18 cellular contexts compared by ENCODE assay signal in the genomic region with DNA sequence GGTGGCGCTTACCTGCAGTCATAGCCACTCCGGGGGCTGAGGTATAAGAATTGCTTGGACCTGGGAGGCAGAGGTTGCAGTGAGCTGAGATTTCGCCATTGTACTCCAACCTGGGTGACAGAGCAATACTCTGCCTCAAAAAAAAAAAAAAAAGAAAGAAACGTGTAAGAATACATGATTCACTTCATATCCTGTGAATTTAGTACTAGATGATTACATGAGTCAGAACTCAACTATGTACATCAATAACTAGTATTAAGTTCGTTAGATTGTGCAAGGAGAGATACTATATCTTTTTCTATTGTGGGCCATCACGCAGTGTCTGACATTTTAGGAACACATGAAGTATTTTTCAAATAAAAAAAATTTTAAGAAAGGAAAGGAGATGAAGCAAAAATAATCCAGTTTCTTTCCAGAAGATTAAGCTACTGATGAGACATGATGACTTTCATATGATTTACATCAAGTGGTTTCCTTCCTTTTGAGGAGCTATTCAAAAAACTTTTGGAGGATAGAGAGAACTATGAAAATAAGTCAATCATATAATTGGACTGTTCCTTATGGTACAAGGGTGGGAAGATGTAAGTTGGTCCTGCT.
DNase-seq lines count a peak whose midpoint lies in the region; ATAC-seq and TF ChIP-seq lines count a peak whose summit lies in the region.
"Had no signal": no experiment of that assay in that cellular context is flagged by ENCODE, and none has a peak within 500 bp of the region (broad histone marks: within the 10 kb centered on the region; RNA-seq: fewer than 3 reads in every experiment).

No MANE protein-coding gene starts in this region.

- peaks cover 4% of the 10 kb centered on the region for H3K4me1 Mint-ChIP-seq in activated CD4-positive, alpha-beta T cell treated with anti-CD3 and anti-CD28 coated beads for 36 hours
- no peaks in the 10 kb centered on the region for H3K4me1 Mint-ChIP-seq in activated T-helper 17 cell treated with anti-CD3 and anti-CD28 coated beads, Interleukin-2, amount 50 U/mL, for 72 hours
- H3K4me1 Mint-ChIP-seq in CD4-positive, alpha-beta memory T cell: no peaks in the 10 kb centered on the region
- H3K4me1 Mint-ChIP-seq: activated CD4-positive, alpha-beta T cell treated with anti-CD3 and anti-CD28 coated beads, Interleukin-2, amount 10 ng/mL, durations not matched to agents 7 days and 5 days; nephron had no signal

- H3K4me3 ChIP-seq in fibroblast of the aortic adventitia (ENCODE audit: low read depth, low read length): no peak overlapping the region
- H3K4me3 ChIP-seq in CD4-positive, alpha-beta memory T cell (ENCODE audit: low read length in 2 of 2): no peak overlapping the region
- H3K4me3 ChIP-seq: SK-N-MC had no signal

- intact Hi-C loops in activated CD4-positive, alpha-beta T cell treated with anti-CD3 and anti-CD28 coated beads for 36 hours (cut with DNase I, micrococcal nuclease): loop anchor here in 1 of 2 experiments (5.0 kb wide), 1 partner anchor 112 kb away; no protein-coding TSS in a partner anchor
- intact Hi-C loops in CD4-positive, alpha-beta memory T cell (cut with micrococcal nuclease): no loop called here
- intact Hi-C loops in left colon (cut with DNase I, micrococcal nuclease): no loop called here

- POLR2A ChIA-PET in activated CD4-positive, alpha-beta T cell treated with anti-CD3 and anti-CD28 coated beads for 36 hours (lab: Charles Lee): no interaction called here
- POLR2A ChIA-PET in CD4-positive, alpha-beta memory T cell (lab: Charles Lee; ENCODE audit: partially characterized antibody): no interaction called here

- peak; percentile 25 for ATAC-seq in activated CD4-positive, alpha-beta T cell treated with anti-CD3 and anti-CD28 coated beads for 36 hours
- ATAC-seq in activated T-helper 17 cell treated with anti-CD3 and anti-CD28 coated beads, Interleukin-2, amount 50 U/mL, for 72 hours (replicated peaks): peak; percentile 22
- no peak for ATAC-seq in HG03280 (IDR thresholded peaks at IDR 0.05; ENCODE audit: unreplicated experiment)
- ATAC-seq in left colon: no peak

- no peak overlapping the region for H3K27ac ChIP-seq in CD4-positive, alpha-beta memory T cell (ENCODE audit: low read depth, low read length)
- H3K27ac ChIP-seq: SK-N-MC had no signal

- no peak for DNase-seq in activated CD4-positive, alpha-beta T cell treated with anti-CD3 and anti-CD28 coated beads for 36 hours
- no peak for DNase-seq in activated CD4-positive, alpha-beta T cell treated with anti-CD3 and anti-CD28 coated beads for 1 hour
- DNase-seq in fibroblast of the aortic adventitia (ENCODE audit: low read depth): peak; percentile 81
- DNase-seq in ecto neural progenitor cell (ENCODE audit: low spot score): no peak
- DNase-seq in CD4-positive, alpha-beta memory T cell: no peak
- no peak for DNase-seq in left colon
- DNase-seq: 8988T; activated CD4-positive, alpha-beta T cell treated with anti-CD3 and anti-CD28 coated beads, Interleukin-2, amount 10 ng/mL, durations not matched to agents 7 days and 5 days; activated naive CD4-positive, alpha-beta T cell treated with anti-CD3 and anti-CD28 coated beads, Interleukin-2, amount 50 U/mL, for 16 hours; effector CD4-positive, alpha-beta T cell; KBM-7; NCI-H1417; NCI-H446; stimulated activated CD4-positive, alpha-beta T cell treated with anti-CD3 and anti-CD28 coated beads, Interleukin-2, amount 100 ng/mL, for 48 hours had no signal

- peaks cover 3% of the 10 kb centered on the region for H3K27me3 Mint-ChIP-seq in activated CD4-positive, alpha-beta T cell treated with anti-CD3 and anti-CD28 coated beads for 36 hours
- no peaks in the 10 kb centered on the region for H3K27me3 Mint-ChIP-seq in activated T-helper 17 cell treated with anti-CD3 and anti-CD28 coated beads, Interleukin-2, amount 50 U/mL, for 72 hours
- H3K27me3 Mint-ChIP-seq in CD4-positive, alpha-beta memory T cell: peaks cover 0 to 2% of the 10 kb centered on the region in 2 donors

- H3K27ac Mint-ChIP-seq in activated CD4-positive, alpha-beta T cell treated with anti-CD3 and anti-CD28 coated beads for 36 hours: no peak overlapping the region
- H3K27ac Mint-ChIP-seq in activated T-helper 17 cell treated with anti-CD3 and anti-CD28 coated beads, Interleukin-2, amount 50 U/mL, for 72 hours: no peak overlapping the region
- H3K27ac Mint-ChIP-seq in CD4-positive, alpha-beta memory T cell: no peak overlapping the region
- H3K27ac Mint-ChIP-seq: activated CD4-positive, alpha-beta T cell treated with anti-CD3 and anti-CD28 coated beads, Interleukin-2, amount 10 ng/mL, durations not matched to agents 7 days and 5 days; nephron had no signal

- H3K4me3 Mint-ChIP-seq in activated CD4-positive, alpha-beta T cell treated with anti-CD3 and anti-CD28 coated beads for 36 hours: no peak overlapping the region
- no peak overlapping the region for H3K4me3 Mint-ChIP-seq in activated T-helper 17 cell treated with anti-CD3 and anti-CD28 coated beads, Interleukin-2, amount 50 U/mL, for 72 hours
- no peak overlapping the region for H3K4me3 Mint-ChIP-seq in CD4-positive, alpha-beta memory T cell
- H3K4me3 Mint-ChIP-seq: activated CD4-positive, alpha-beta T cell treated with anti-CD3 and anti-CD28 coated beads, Interleukin-2, amount 10 ng/mL, durations not matched to agents 7 days and 5 days; nephron had no signal

- CTCF ChIA-PET in activated CD4-positive, alpha-beta T cell treated with anti-CD3 and anti-CD28 coated beads for 36 hours (lab: Charles Lee): no interaction called here
- CTCF ChIA-PET in CD4-positive, alpha-beta memory T cell (lab: Charles Lee; ENCODE audit: partially characterized antibody): no interaction called here

- TF ChIP-seq CTCF in fibroblast of the aortic adventitia (IDR thresholded peaks at IDR 0.05; ENCODE audit: insufficient read depth, low read length): no peak

- no peaks in the 10 kb centered on the region for H3K27me3 ChIP-seq in CD4-positive, alpha-beta memory T cell (ENCODE audit: insufficient read depth, low read length)

- no peaks in the 10 kb centered on the region for H3K9me3 Mint-ChIP-seq in activated CD4-positive, alpha-beta T cell treated with anti-CD3 and anti-CD28 coated beads for 36 hours (ENCODE audit: low read depth)
- H3K9me3 Mint-ChIP-seq in activated T-helper 17 cell treated with anti-CD3 and anti-CD28 coated beads, Interleukin-2, amount 50 U/mL, for 72 hours: no peaks in the 10 kb centered on the region
- H3K9me3 Mint-ChIP-seq in CD4-positive, alpha-beta memory T cell: no peaks in the 10 kb centered on the region
- H3K9me3 Mint-ChIP-seq: activated CD4-positive, alpha-beta T cell treated with anti-CD3 and anti-CD28 coated beads, Interleukin-2, amount 10 ng/mL, durations not matched to agents 7 days and 5 days; nephron had no signal

- no peaks in the 10 kb centered on the region for H3K4me1 ChIP-seq in CD4-positive, alpha-beta memory T cell (ENCODE audit: insufficient read depth, low read length)

- no peaks in the 10 kb centered on the region for H3K36me3 Mint-ChIP-seq in activated CD4-positive, alpha-beta T cell treated with anti-CD3 and anti-CD28 coated beads for 36 hours (ENCODE audit: low read depth)
- no peaks in the 10 kb centered on the region for H3K36me3 Mint-ChIP-seq in activated T-helper 17 cell treated with anti-CD3 and anti-CD28 coated beads, Interleukin-2, amount 50 U/mL, for 72 hours (ENCODE audit: low read depth)
- no peaks in the 10 kb centered on the region for H3K36me3 Mint-ChIP-seq in CD4-positive, alpha-beta memory T cell

- H3K9me3 ChIP-seq in CD4-positive, alpha-beta memory T cell (ENCODE audit: control insufficient read depth in 1 of 2, low read length in 2 of 2): no peaks in the 10 kb centered on the region

- H3K36me3 ChIP-seq in CD4-positive, alpha-beta memory T cell (ENCODE audit: insufficient read depth, low read length): no peaks in the 10 kb centered on the region

Comparison
In these comparisons a context has a peak if more than half of its experiments do, and no peak if none do; other contexts are left out.
1. ATAC-seq: peak in activated CD4-positive, alpha-beta T cell treated with anti-CD3 and anti-CD28 coated beads for 36 hours (single experiment) and activated T-helper 17 cell treated with anti-CD3 and anti-CD28 coated beads, Interleukin-2, amount 50 U/mL, for 72 hours (single experiment); none in HG03280 (single experiment) and left colon (single experiment).